Comparison of ENCODE assay signal across 1 cellular context in the genomic region with DNA sequence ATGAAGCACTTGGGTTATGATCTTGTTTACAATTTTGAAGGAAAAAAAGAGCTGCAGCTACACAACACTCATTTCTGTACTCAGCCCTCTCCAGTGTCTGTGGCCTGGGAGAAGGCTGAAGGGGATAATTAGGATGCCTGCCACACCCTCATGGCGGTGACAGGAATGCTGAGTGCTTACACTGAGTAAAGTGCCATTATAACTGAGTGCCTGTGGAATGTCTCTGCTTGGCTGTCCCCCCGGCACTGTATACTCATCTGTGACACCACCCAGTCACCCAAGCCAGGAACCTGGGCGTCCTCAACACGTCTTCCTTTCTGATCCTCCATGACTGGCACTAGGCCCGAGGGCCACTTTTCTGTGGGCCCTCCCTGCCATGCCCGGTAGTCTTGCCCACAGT.
TF ChIP-seq lines count a peak whose summit lies in the region.

No MANE protein-coding gene starts in this region.

TF ChIP-seq in HCT116, 20 proteins besides CTCF, POLR2A, EP300 and RAD21:
- TF ChIP-seq, protein P1, sequence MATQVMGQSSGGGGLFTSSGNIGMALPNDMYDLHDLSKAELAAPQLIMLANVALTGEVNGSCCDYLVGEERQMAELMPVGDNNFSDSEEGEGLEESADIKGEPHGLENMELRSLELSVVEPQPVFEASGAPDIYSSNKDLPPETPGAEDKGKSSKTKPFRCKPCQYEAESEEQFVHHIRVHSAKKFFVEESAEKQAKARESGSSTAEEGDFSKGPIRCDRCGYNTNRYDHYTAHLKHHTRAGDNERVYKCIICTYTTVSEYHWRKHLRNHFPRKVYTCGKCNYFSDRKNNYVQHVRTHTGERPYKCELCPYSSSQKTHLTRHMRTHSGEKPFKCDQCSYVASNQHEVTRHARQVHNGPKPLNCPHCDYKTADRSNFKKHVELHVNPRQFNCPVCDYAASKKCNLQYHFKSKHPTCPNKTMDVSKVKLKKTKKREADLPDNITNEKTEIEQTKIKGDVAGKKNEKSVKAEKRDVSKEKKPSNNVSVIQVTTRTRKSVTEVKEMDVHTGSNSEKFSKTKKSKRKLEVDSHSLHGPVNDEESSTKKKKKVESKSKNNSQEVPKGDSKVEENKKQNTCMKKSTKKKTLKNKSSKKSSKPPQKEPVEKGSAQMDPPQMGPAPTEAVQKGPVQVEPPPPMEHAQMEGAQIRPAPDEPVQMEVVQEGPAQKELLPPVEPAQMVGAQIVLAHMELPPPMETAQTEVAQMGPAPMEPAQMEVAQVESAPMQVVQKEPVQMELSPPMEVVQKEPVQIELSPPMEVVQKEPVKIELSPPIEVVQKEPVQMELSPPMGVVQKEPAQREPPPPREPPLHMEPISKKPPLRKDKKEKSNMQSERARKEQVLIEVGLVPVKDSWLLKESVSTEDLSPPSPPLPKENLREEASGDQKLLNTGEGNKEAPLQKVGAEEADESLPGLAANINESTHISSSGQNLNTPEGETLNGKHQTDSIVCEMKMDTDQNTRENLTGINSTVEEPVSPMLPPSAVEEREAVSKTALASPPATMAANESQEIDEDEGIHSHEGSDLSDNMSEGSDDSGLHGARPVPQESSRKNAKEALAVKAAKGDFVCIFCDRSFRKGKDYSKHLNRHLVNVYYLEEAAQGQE (IDR thresholded peaks at IDR 0.05; ENCODE audit: low read depth), result no peak
- TF ChIP-seq ZFX (IDR thresholded peaks at IDR 0.05) (no peak), EZH2 (IDR thresholded peaks at IDR 0.05) (no peak), CBX3 (IDR thresholded peaks at IDR 0.05; ENCODE audit: low read depth) (no peak), YY1 (IDR thresholded peaks at IDR 0.05; ENCODE audit: extremely low read depth, insufficient replicate concordance, low read depth, low read length) (no peak)
- TF ChIP-seq, protein P2, sequence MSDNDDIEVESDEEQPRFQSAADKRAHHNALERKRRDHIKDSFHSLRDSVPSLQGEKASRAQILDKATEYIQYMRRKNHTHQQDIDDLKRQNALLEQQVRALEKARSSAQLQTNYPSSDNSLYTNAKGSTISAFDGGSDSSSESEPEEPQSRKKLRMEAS (IDR thresholded peaks at IDR 0.05), result no peak
TF ChIP-seq in HCT116: peak in this region for 0.
